ENCODE assay signal across 1 cellular context in the genomic region with DNA sequence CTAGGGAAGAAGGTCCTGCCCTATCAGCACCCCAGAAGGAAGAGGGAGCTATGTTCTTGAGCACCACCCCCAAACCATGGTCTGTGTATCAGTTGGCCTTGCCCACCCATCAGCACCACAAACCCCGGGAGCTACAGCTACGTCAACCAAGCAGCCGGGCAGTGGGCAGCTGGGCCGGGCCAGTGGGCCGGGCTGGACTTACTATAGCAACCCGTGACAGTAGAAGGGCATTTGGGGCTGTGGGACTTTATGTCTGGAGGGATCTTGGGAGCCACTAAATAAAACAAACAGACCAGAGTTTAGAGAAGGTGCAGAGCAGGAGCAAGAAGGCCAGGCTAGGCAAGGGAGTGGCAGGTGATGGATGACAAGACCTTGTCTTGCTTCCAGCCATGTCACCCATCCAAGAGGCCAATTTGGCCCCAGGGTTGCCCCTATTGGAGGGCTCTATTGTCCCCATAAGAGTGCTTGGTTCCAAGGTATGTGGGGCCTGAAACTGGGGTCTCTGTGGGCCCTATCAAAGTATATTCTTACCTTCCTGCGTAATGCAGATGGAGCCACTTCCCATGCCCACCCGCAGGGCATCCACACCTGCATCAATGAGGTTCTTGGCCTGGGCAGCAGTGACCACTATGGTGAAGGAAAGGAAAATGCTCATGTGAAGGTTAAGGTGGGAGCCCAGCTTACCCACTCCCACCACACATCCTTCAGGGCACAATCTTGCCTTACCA.
TF ChIP-seq lines count a peak whose summit lies in the region.

No MANE protein-coding gene starts in this region.

TF ChIP-seq in IMR-90, 13 proteins besides CTCF, POLR2A, EP300 and RAD21:
- TF ChIP-seq, protein P1, sequence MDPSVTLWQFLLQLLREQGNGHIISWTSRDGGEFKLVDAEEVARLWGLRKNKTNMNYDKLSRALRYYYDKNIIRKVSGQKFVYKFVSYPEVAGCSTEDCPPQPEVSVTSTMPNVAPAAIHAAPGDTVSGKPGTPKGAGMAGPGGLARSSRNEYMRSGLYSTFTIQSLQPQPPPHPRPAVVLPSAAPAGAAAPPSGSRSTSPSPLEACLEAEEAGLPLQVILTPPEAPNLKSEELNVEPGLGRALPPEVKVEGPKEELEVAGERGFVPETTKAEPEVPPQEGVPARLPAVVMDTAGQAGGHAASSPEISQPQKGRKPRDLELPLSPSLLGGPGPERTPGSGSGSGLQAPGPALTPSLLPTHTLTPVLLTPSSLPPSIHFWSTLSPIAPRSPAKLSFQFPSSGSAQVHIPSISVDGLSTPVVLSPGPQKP (IDR thresholded peaks at IDR 0.05; ENCODE audit: borderline replicate concordance, low read depth, low read length), result no peak
- TF ChIP-seq RCOR1 (IDR thresholded peaks at IDR 0.05; ENCODE audit: insufficient replicate concordance, low read length), result no peak
- TF ChIP-seq, protein P2, sequence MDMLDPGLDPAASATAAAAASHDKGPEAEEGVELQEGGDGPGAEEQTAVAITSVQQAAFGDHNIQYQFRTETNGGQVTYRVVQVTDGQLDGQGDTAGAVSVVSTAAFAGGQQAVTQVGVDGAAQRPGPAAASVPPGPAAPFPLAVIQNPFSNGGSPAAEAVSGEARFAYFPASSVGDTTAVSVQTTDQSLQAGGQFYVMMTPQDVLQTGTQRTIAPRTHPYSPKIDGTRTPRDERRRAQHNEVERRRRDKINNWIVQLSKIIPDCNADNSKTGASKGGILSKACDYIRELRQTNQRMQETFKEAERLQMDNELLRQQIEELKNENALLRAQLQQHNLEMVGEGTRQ (IDR thresholded peaks at IDR 0.05; ENCODE audit: low read depth, low read length), result no peak
- TF ChIP-seq FOS (IDR thresholded peaks at IDR 0.05; ENCODE audit: low read depth, low read length), result no peak
- TF ChIP-seq BHLHE40 (IDR thresholded peaks at IDR 0.05; ENCODE audit: low read depth, low read length), result no peak
- TF ChIP-seq CEBPB (IDR thresholded peaks at IDR 0.05; ENCODE audit: low read depth, low read length), result no peak
- no peak for TF ChIP-seq RFX5 (IDR thresholded peaks at IDR 0.05; ENCODE audit: low read depth, low read length)
- no peak for TF ChIP-seq MAZ (IDR thresholded peaks at IDR 0.05; ENCODE audit: borderline replicate concordance, low read depth, low read length)
